Comparison of ENCODE assay signal across 1 cellular context in genomic region chr17:68457168-68457538, GRCh38.
TF ChIP-seq lines count a peak whose summit lies in the region.

Gene WIPI1 (minus strand): TSS chr17:68457496. CDS start chr17:68457421, 75 bp downstream.

TF ChIP-seq in K562, 482 proteins besides CTCF, POLR2A, EP300 and RAD21 (continued from another document):
- TF ChIP-seq GTF2B (IDR thresholded peaks at IDR 0.05; ENCODE audit: extremely low read depth, insufficient read length) (no peak), ZNF764 (CRISPR knock-in tag; IDR thresholded peaks at IDR 0.05; ENCODE audit: low read depth) (no peak), PHF8 (IDR thresholded peaks at IDR 0.05; ENCODE audit: borderline replicate concordance, low read length) (peak; percentile 70; the same call in 1 of the 2 replicates), SMARCE1 (IDR thresholded peaks at IDR 0.05) (0 out of 2 replicates have a peak, but pooled peaks have one; percentile 18), SMAD4 (CRISPR knock-in tag; conservative IDR thresholded peaks at IDR 0.05) (0 out of 2 replicates have a peak, but pooled peaks have one; percentile 10), THAP12 (CRISPR knock-in tag; IDR thresholded peaks at IDR 0.05) (peak; percentile 71; the same call in 1 of the 2 replicates), ZNF146 (CRISPR knock-in tag; IDR thresholded peaks at IDR 0.05; ENCODE audit: unreplicated experiment) (no peak), ZFX (CRISPR knock-in tag; IDR thresholded peaks at IDR 0.05) (peak; percentile 73), E2F3 (CRISPR knock-in tag; IDR thresholded peaks at IDR 0.05) (no peak), PML (IDR thresholded peaks at IDR 0.05; ENCODE audit: low read length) (peak; percentile 21; the same call in 1 of the 2 replicates), NFRKB (IDR thresholded peaks at IDR 0.05; ENCODE audit: low read depth) (no peak), RBBP5 (IDR thresholded peaks at IDR 0.05; ENCODE audit: borderline replicate concordance, insufficient read depth, low read length, poor library complexity, severe bottlenecking) (peak; percentile 66), E2F6 (IDR thresholded peaks at IDR 0.05; ENCODE audit: borderline replicate concordance in 1 of 2, extremely low read depth in 1 of 2, insufficient read depth in 1 of 2, insufficient read length in 1 of 2, low read depth in 1 of 2, low read length in 1 of 2, poor library complexity in 1 of 2, severe bottlenecking in 1 of 2) (peak in 1 of 2 experiments; percentile 55), CAMTA2 (CRISPR knock-in tag; conservative IDR thresholded peaks at IDR 0.05) (no peak), SUPT5H (IDR thresholded peaks at IDR 0.05) (peak; percentile 32; the same call in 1 of the 2 replicates), RBFOX2 (IDR thresholded peaks at IDR 0.05; ENCODE audit: low read depth, low read length) (0 out of 2 replicates have a peak, but pooled peaks have one; percentile 56), ZBTB1 (CRISPR knock-in tag; IDR thresholded peaks at IDR 0.05; ENCODE audit: borderline replicate concordance, low read depth) (no peak), MLLT1 (IDR thresholded peaks at IDR 0.05) (peak in 1 of 2 experiments; percentile 33; a peak in 1 of 4 replicates), GTF2F1 (IDR thresholded peaks at IDR 0.05; ENCODE audit: low read depth, low read length) (no peak)
